2 cellular contexts compared by ENCODE assay signal in the genomic region with DNA sequence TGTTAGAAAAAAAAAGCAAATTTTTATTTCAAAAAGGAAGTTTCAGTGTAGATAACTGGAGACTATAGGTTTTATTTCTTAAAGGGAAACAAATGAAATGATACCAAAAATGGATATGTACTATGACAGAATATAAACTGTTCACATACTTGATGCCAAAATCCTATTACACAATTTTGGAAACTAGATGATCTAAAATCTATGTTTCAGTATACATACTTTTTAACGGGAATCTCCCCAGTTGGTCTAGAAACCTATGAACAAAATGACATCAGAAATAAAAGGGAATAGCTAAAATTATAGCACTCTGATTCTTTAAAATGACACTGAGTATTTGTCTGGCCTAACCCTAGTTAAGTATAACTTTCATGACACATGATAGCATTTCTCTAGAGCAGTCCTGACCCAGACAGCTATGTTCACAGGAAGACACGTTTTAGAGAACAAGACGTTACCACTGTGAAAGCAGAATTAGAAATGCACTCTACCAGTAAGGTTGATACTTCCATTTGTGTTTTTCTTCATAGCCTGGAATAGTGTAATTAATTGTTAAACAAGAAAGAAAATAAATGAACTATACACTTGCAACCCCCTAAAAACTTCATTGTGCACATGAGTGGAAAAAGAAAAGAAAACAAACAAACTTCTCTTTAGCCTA.
TF ChIP-seq lines count a peak whose summit lies in the region.

No MANE protein-coding gene starts in this region.

TF ChIP-seq in SK-N-SH, 30 proteins besides CTCF, POLR2A, EP300 and RAD21:
- no peak for TF ChIP-seq JUND (IDR thresholded peaks at IDR 0.05)
- TF ChIP-seq, protein P1, sequence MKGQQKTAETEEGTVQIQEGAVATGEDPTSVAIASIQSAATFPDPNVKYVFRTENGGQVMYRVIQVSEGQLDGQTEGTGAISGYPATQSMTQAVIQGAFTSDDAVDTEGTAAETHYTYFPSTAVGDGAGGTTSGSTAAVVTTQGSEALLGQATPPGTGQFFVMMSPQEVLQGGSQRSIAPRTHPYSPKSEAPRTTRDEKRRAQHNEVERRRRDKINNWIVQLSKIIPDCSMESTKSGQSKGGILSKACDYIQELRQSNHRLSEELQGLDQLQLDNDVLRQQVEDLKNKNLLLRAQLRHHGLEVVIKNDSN (IDR thresholded peaks at IDR 0.05; ENCODE audit: borderline replicate concordance, low read depth): no peak
- no peak for TF ChIP-seq RCOR1 (IDR thresholded peaks at IDR 0.05; ENCODE audit: low read length)
- TF ChIP-seq EZH2phosphoT487 (IDR thresholded peaks at IDR 0.05; ENCODE audit: borderline replicate concordance, low read depth): no peak
- TF ChIP-seq, protein P2, sequence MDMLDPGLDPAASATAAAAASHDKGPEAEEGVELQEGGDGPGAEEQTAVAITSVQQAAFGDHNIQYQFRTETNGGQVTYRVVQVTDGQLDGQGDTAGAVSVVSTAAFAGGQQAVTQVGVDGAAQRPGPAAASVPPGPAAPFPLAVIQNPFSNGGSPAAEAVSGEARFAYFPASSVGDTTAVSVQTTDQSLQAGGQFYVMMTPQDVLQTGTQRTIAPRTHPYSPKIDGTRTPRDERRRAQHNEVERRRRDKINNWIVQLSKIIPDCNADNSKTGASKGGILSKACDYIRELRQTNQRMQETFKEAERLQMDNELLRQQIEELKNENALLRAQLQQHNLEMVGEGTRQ (IDR thresholded peaks at IDR 0.05; ENCODE audit: borderline replicate concordance, low read depth, low read length): no peak
- no peak for TF ChIP-seq MXI1 (IDR thresholded peaks at IDR 0.05; ENCODE audit: low read depth, low read length)
- TF ChIP-seq, protein P3, sequence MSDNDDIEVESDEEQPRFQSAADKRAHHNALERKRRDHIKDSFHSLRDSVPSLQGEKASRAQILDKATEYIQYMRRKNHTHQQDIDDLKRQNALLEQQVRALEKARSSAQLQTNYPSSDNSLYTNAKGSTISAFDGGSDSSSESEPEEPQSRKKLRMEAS (IDR thresholded peaks at IDR 0.05; ENCODE audit: low read depth): no peak
TF ChIP-seq in SK-N-SH: peak in this region for 0.

TF ChIP-seq in SK-N-SH treated with all-trans-retinoic acid at 6 μM for 48 hours, 23 proteins besides CTCF, POLR2A, EP300 and RAD21:
- no peak for TF ChIP-seq ESRRG (CRISPR knock-in tag; IDR thresholded peaks at IDR 0.05)
- TF ChIP-seq RARB (CRISPR knock-in tag; IDR thresholded peaks at IDR 0.05): no peak
- TF ChIP-seq ZFP30 (CRISPR knock-in tag; IDR thresholded peaks at IDR 0.05): no peak
- TF ChIP-seq, protein P4, sequence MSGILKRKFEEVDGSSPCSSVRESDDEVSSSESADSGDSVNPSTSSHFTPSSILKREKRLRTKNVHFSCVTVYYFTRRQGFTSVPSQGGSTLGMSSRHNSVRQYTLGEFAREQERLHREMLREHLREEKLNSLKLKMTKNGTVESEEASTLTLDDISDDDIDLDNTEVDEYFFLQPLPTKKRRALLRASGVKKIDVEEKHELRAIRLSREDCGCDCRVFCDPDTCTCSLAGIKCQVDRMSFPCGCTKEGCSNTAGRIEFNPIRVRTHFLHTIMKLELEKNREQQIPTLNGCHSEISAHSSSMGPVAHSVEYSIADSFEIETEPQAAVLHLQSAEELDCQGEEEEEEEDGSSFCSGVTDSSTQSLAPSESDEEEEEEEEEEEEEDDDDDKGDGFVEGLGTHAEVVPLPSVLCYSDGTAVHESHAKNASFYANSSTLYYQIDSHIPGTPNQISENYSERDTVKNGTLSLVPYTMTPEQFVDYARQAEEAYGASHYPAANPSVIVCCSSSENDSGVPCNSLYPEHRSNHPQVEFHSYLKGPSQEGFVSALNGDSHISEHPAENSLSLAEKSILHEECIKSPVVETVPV (CRISPR knock-in tag; IDR thresholded peaks at IDR 0.05): no peak
- TF ChIP-seq SNAI2 (CRISPR knock-in tag; IDR thresholded peaks at IDR 0.05): no peak
- TF ChIP-seq TCF4 (CRISPR knock-in tag; IDR thresholded peaks at IDR 0.05; ENCODE audit: borderline replicate concordance): no peak
- TF ChIP-seq, protein P5, sequence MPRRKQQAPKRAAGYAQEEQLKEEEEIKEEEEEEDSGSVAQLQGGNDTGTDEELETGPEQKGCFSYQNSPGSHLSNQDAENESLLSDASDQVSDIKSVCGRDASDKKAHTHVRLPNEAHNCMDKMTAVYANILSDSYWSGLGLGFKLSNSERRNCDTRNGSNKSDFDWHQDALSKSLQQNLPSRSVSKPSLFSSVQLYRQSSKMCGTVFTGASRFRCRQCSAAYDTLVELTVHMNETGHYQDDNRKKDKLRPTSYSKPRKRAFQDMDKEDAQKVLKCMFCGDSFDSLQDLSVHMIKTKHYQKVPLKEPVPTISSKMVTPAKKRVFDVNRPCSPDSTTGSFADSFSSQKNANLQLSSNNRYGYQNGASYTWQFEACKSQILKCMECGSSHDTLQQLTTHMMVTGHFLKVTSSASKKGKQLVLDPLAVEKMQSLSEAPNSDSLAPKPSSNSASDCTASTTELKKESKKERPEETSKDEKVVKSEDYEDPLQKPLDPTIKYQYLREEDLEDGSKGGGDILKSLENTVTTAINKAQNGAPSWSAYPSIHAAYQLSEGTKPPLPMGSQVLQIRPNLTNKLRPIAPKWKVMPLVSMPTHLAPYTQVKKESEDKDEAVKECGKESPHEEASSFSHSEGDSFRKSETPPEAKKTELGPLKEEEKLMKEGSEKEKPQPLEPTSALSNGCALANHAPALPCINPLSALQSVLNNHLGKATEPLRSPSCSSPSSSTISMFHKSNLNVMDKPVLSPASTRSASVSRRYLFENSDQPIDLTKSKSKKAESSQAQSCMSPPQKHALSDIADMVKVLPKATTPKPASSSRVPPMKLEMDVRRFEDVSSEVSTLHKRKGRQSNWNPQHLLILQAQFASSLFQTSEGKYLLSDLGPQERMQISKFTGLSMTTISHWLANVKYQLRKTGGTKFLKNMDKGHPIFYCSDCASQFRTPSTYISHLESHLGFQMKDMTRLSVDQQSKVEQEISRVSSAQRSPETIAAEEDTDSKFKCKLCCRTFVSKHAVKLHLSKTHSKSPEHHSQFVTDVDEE (CRISPR knock-in tag; IDR thresholded peaks at IDR 0.05): no peak
- TF ChIP-seq PPARA (CRISPR knock-in tag; IDR thresholded peaks at IDR 0.05; ENCODE audit: borderline replicate concordance): no peak
